Comparison of ENCODE assay signal across 2 cellular contexts in the genomic region with DNA sequence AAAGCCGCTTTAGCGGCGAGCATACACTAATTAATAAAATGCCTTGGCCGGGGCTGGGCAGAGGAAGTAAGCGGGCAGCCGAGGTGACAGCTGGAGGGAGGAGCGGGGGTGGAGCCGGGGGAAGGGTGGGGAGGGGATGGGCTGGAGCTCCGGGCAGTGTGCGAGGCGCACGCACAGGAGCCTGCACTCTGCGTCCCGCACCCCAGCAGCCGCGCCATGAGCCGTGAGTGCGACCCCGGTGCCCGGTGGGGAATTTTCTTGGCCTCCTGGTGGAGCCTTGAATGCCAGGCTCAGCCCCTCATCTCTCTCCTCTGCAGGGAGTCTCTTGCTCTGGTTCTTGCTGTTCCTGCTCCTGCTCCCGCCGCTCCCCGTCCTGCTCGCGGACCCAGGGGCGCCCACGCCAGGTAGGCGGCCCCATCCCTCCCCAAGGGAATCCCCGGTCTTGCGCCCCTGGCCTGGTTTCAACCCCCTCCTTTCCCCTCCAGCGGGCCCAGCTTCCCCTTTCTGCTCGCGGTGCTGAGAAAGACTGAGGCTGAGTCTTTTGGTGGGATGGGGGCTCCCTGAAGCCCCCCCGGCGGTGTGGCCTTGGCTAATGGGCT.
TF ChIP-seq lines count a peak whose summit lies in the region.

PTGS1 (plus strand) TSS at position 156 of the 599 bp plus-strand sequence; CDS start at position 217, 61 bp downstream.

TF ChIP-seq in HepG2, 621 proteins besides CTCF, POLR2A, EP300 and RAD21:
- no peak for TF ChIP-seq ZSCAN21 (CRISPR knock-in tag; IDR thresholded peaks at IDR 0.05; ENCODE audit: borderline replicate concordance)
- TF ChIP-seq KDM1A (CRISPR knock-in tag; IDR thresholded peaks at IDR 0.05), result no peak
- no peak for TF ChIP-seq ELK4 (CRISPR knock-in tag; IDR thresholded peaks at IDR 0.05; ENCODE audit: borderline replicate concordance)
- TF ChIP-seq, protein P1, sequence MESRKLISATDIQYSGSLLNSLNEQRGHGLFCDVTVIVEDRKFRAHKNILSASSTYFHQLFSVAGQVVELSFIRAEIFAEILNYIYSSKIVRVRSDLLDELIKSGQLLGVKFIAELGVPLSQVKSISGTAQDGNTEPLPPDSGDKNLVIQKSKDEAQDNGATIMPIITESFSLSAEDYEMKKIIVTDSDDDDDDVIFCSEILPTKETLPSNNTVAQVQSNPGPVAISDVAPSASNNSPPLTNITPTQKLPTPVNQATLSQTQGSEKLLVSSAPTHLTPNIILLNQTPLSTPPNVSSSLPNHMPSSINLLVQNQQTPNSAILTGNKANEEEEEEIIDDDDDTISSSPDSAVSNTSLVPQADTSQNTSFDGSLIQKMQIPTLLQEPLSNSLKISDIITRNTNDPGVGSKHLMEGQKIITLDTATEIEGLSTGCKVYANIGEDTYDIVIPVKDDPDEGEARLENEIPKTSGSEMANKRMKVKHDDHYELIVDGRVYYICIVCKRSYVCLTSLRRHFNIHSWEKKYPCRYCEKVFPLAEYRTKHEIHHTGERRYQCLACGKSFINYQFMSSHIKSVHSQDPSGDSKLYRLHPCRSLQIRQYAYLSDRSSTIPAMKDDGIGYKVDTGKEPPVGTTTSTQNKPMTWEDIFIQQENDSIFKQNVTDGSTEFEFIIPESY (CRISPR knock-in tag; IDR thresholded peaks at IDR 0.05), result no peak
- no peak for TF ChIP-seq SP1 (IDR thresholded peaks at IDR 0.05)
- TF ChIP-seq SP1 (CRISPR knock-in tag; IDR thresholded peaks at IDR 0.05), result no peak
- no peak for TF ChIP-seq ZNF501 (CRISPR knock-in tag; IDR thresholded peaks at IDR 0.05)
- TF ChIP-seq, protein P2, sequence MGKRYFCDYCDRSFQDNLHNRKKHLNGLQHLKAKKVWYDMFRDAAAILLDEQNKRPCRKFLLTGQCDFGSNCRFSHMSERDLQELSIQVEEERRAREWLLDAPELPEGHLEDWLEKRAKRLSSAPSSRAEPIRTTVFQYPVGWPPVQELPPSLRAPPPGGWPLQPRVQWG (CRISPR knock-in tag; IDR thresholded peaks at IDR 0.05; ENCODE audit: borderline replicate concordance, low read depth), result no peak

TF ChIP-seq in H1, 55 proteins besides CTCF, POLR2A, EP300 and RAD21:
- TF ChIP-seq BRCA1 (IDR thresholded peaks at IDR 0.05; ENCODE audit: low read depth, low read length) (no peak), SUZ12 (IDR thresholded peaks at IDR 0.05; ENCODE audit: low read length) (peak; percentile 53; the same call in 1 of the 2 replicates), RBBP5 (IDR thresholded peaks at IDR 0.05; ENCODE audit: borderline replicate concordance, low read depth, low read length) (peak; percentile 79; the same call in 1 of the 2 replicates), RNF2 (IDR thresholded peaks at IDR 0.05; ENCODE audit: borderline replicate concordance, low read depth, low read length, missing control alignments, poor library complexity, severe bottlenecking) (peak; percentile 13), SIN3A (conservative IDR thresholded peaks at IDR 0.05 in 1 of 2, IDR thresholded peaks at IDR 0.05 in 1 of 2; ENCODE audit: low read depth in 1 of 2, low read length in 2 of 2) (peak in 1 of 2 experiments; percentile 58; a peak in 1 of 4 replicates), CREB1 (IDR thresholded peaks at IDR 0.05) (no peak), BCL11A (IDR thresholded peaks at IDR 0.05; ENCODE audit: low read depth in 2 of 2, low read length in 2 of 2) (no peak), SRF (IDR thresholded peaks at IDR 0.05; ENCODE audit: low read depth, low read length) (no peak), HDAC2 (IDR thresholded peaks at IDR 0.05; ENCODE audit: borderline replicate concordance in 1 of 2, low read depth in 2 of 2, low read length in 2 of 2) (peak in 1 of 2 experiments; percentile 49; a peak in 1 of 4 replicates), ASH2L (IDR thresholded peaks at IDR 0.05; ENCODE audit: low read length) (peak; percentile 49), KDM4A (IDR thresholded peaks at IDR 0.05; ENCODE audit: low read depth, low read length, severe bottlenecking) (peak; percentile 90)
